In genomic region chr17:39402279-39402889, GRCh38 we compare ENCODE assay signal across 8 cellular contexts. TPM values are rescaled to one million over a fixed set of nuclear protein-coding genes. Genes with fewer than 3 reads are reported as not detected.
DNase-seq lines count a peak whose midpoint lies in the region; ATAC-seq, FAIRE-seq and TF ChIP-seq lines count a peak whose summit lies in the region.

No MANE protein-coding gene starts in this region.

- CTCF ChIA-PET in AG04449 (lab: Yijun Ruan, JAX), result interaction anchor here (1.2 kb wide), 1 partner anchor 61 kb away, joined by 3 read pairs; no protein-coding TSS in a partner anchor

- intact Hi-C loops in kidney (cut with DNase I), result no loop called here

- POLR2A ChIA-PET in AG04449 (lab: Yijun Ruan, JAX), result interaction anchor here (0.6 to 0.7 kb wide), 2 partner anchors 49 to 1245 kb away, joined by 3 to 4 read pairs; partner anchors contain the start of genes MED1 and SMARCE1

- no peak for FAIRE-seq in kidney (lab: Jason Lieb, UNC)

- no peak for TF ChIP-seq CTCF in AG04449 (IDR thresholded peaks at IDR 0.05; ENCODE audit: insufficient read depth, low read length, missing control alignments)
- TF ChIP-seq CTCF in kidney (IDR thresholded peaks at IDR 0.05; ENCODE audit: borderline replicate concordance, extremely low read depth, insufficient read depth), result no peak

- H3K4me1 ChIP-seq in kidney (ENCODE audit: control insufficient read depth in 1 of 2, insufficient read depth in 1 of 2, low read depth in 1 of 2, low read length in 2 of 2), result peaks cover 6 to 13% of the 10 kb centered on the region in 2 donors

- DNase-seq in AG04449 (ENCODE audit: low read depth, low spot score) (peak; percentile 53), NCI-H446 treated with DMSO at 0.1 percent for 48 hours (lab: John Stamatoyannopoulos, UW) (peak; percentile 82), cerebellum (ENCODE audit: low spot score) (peak; percentile 99), kidney (peak; percentile 97)
- peak; percentile 72 to 90 for DNase-seq in activated CD4-positive, alpha-beta T cell treated with anti-CD3 and anti-CD28 coated beads for 24 hours (ENCODE audit: low read depth in 2 of 2)
- peak; percentile 81 for DNase-seq in stimulated activated CD4-positive, alpha-beta T cell treated with anti-CD3 and anti-CD28 coated beads, Interleukin-12 subunit alpha, Interleukin-12 subunit beta, amount 100 ng/mL, for 4 hours

- H3K36me3 ChIP-seq in kidney (ENCODE audit: control insufficient read depth in 1 of 2, insufficient read depth in 2 of 2, low read length in 2 of 2), result peaks cover 1 to 3% of the 10 kb centered on the region in 2 donors

- H3K27ac ChIP-seq in kidney (ENCODE audit: low read depth in 2 of 2, low read length in 2 of 2), result peak overlapping the region; percentile 40 to 84

- ATAC-seq in GM19025 (IDR thresholded peaks at IDR 0.05; ENCODE audit: low read depth, unreplicated experiment) (peak; percentile 69), HG03354 (IDR thresholded peaks at IDR 0.05; ENCODE audit: poor library complexity, severe bottlenecking, unreplicated experiment) (peak; percentile 68)

- H3K4me3 ChIP-seq in AG04449 (ENCODE audit: low read depth, low read length) (peak overlapping the region; percentile 84), kidney (ENCODE audit: low read length in 2 of 2) (peak overlapping the region; percentile 80 to 89)

- no peaks in the 10 kb centered on the region for H3K9me3 ChIP-seq in kidney (ENCODE audit: control insufficient read depth in 1 of 2, low read length in 2 of 2)

- no peak overlapping the region for H3K9ac ChIP-seq in kidney (ENCODE audit: low read length in 2 of 2)

RNA-seq across cellular contexts. Expression of gene FBXL20, which starts 1.0 kb away (rescaled TPM):
- total RNA-seq in cerebellum, result 23.5 TPM
- total RNA-seq in kidney, result 16.1 TPM
- polyA plus RNA-seq in kidney (ENCODE audit: insufficient read depth, low read depth, low replicate concordance), result 3.2 TPM

RNA-seq across cellular contexts. Expression of gene MED1, which starts 48.7 kb away (rescaled TPM):
- total RNA-seq in cerebellum (27.3 TPM), kidney (34.6 TPM)
- polyA plus RNA-seq in kidney (ENCODE audit: insufficient read depth, low read depth, low replicate concordance), result 7.1 TPM

RNA-seq across cellular contexts. Expression of gene CDK12, which starts 58.9 kb away (rescaled TPM):
- 37.9 TPM for total RNA-seq in cerebellum
- 55.3 TPM for total RNA-seq in kidney
- polyA plus RNA-seq in kidney (ENCODE audit: insufficient read depth, low read depth, low replicate concordance), result 5.6 TPM

Comparison
In these comparisons a context has a peak if more than half of its experiments do, and no peak if none do; other contexts are left out.
1. Peak in every context shown above with its lines: DNase-seq, ATAC-seq, H3K4me3 ChIP-seq and H3K27ac ChIP-seq.